3 cellular contexts compared by ENCODE assay signal in the genomic region with DNA sequence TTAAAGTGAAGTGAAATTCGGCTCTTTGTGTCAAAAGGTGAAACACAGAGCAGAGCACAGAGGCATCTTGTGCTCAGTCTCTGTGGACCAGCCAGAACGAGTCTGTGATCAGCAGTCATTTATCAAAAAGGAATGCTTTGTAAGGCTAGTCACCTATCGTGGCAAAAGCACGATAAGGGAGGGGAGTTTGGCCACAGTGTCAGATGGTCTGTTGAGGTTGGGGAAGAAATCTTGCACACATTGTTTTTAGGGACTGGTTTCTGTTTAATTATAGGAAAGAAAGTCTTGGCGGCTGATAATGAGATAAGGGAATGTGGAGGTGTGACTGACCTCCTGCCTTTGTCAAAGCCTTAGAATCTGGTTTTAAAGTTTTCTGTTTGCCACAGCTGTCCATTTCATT.
TF ChIP-seq lines count a peak whose summit lies in the region.

No MANE protein-coding gene starts in this region.

TF ChIP-seq in SK-N-SH treated with all-trans-retinoic acid at 6 μM for 48 hours, 23 proteins besides CTCF, POLR2A, EP300 and RAD21:
- no peak for TF ChIP-seq TOX (CRISPR knock-in tag; IDR thresholded peaks at IDR 0.05; ENCODE audit: borderline replicate concordance)
- no peak for TF ChIP-seq ZFP3 (CRISPR knock-in tag; IDR thresholded peaks at IDR 0.05)
- TF ChIP-seq RARB (CRISPR knock-in tag; IDR thresholded peaks at IDR 0.05): no peak
- TF ChIP-seq TCF4 (CRISPR knock-in tag; IDR thresholded peaks at IDR 0.05; ENCODE audit: borderline replicate concordance): no peak
- TF ChIP-seq, protein P1, sequence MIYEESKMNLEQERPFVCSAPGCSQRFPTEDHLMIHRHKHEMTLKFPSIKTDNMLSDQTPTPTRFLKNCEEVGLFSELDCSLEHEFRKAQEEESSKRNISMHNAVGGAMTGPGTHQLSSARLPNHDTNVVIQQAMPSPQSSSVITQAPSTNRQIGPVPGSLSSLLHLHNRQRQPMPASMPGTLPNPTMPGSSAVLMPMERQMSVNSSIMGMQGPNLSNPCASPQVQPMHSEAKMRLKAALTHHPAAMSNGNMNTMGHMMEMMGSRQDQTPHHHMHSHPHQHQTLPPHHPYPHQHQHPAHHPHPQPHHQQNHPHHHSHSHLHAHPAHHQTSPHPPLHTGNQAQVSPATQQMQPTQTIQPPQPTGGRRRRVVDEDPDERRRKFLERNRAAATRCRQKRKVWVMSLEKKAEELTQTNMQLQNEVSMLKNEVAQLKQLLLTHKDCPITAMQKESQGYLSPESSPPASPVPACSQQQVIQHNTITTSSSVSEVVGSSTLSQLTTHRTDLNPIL (CRISPR knock-in tag; IDR thresholded peaks at IDR 0.05; ENCODE audit: low read depth): no peak
- TF ChIP-seq, protein P2, sequence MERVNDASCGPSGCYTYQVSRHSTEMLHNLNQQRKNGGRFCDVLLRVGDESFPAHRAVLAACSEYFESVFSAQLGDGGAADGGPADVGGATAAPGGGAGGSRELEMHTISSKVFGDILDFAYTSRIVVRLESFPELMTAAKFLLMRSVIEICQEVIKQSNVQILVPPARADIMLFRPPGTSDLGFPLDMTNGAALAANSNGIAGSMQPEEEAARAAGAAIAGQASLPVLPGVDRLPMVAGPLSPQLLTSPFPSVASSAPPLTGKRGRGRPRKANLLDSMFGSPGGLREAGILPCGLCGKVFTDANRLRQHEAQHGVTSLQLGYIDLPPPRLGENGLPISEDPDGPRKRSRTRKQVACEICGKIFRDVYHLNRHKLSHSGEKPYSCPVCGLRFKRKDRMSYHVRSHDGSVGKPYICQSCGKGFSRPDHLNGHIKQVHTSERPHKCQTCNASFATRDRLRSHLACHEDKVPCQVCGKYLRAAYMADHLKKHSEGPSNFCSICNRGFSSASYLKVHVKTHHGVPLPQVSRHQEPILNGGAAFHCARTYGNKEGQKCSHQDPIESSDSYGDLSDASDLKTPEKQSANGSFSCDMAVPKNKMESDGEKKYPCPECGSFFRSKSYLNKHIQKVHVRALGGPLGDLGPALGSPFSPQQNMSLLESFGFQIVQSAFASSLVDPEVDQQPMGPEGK (CRISPR knock-in tag; IDR thresholded peaks at IDR 0.05; ENCODE audit: borderline replicate concordance): no peak
- TF ChIP-seq ZNF70 (CRISPR knock-in tag; IDR thresholded peaks at IDR 0.05): no peak
- TF ChIP-seq ZNF8 (CRISPR knock-in tag; IDR thresholded peaks at IDR 0.05): no peak
- no peak for TF ChIP-seq ESRRG (CRISPR knock-in tag; IDR thresholded peaks at IDR 0.05)
- no peak for TF ChIP-seq SNAI2 (CRISPR knock-in tag; IDR thresholded peaks at IDR 0.05)
- TF ChIP-seq ZC3H10 (CRISPR knock-in tag; IDR thresholded peaks at IDR 0.05): no peak
- TF ChIP-seq, protein P3, sequence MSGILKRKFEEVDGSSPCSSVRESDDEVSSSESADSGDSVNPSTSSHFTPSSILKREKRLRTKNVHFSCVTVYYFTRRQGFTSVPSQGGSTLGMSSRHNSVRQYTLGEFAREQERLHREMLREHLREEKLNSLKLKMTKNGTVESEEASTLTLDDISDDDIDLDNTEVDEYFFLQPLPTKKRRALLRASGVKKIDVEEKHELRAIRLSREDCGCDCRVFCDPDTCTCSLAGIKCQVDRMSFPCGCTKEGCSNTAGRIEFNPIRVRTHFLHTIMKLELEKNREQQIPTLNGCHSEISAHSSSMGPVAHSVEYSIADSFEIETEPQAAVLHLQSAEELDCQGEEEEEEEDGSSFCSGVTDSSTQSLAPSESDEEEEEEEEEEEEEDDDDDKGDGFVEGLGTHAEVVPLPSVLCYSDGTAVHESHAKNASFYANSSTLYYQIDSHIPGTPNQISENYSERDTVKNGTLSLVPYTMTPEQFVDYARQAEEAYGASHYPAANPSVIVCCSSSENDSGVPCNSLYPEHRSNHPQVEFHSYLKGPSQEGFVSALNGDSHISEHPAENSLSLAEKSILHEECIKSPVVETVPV (CRISPR knock-in tag; IDR thresholded peaks at IDR 0.05): no peak
- no peak for TF ChIP-seq ARNTL (CRISPR knock-in tag; IDR thresholded peaks at IDR 0.05; ENCODE audit: borderline replicate concordance, low read depth)
- TF ChIP-seq ZFP30 (CRISPR knock-in tag; IDR thresholded peaks at IDR 0.05): no peak
- TF ChIP-seq BACH2 (CRISPR knock-in tag; IDR thresholded peaks at IDR 0.05; ENCODE audit: borderline replicate concordance): no peak
- no peak for TF ChIP-seq PPARA (CRISPR knock-in tag; IDR thresholded peaks at IDR 0.05; ENCODE audit: borderline replicate concordance)
TF ChIP-seq in SK-N-SH treated with all-trans-retinoic acid at 6 μM for 48 hours: peak in this region for 0.

TF ChIP-seq in SK-N-SH, 30 proteins besides CTCF, POLR2A, EP300 and RAD21 (continued from another document):
- TF ChIP-seq, protein P4, sequence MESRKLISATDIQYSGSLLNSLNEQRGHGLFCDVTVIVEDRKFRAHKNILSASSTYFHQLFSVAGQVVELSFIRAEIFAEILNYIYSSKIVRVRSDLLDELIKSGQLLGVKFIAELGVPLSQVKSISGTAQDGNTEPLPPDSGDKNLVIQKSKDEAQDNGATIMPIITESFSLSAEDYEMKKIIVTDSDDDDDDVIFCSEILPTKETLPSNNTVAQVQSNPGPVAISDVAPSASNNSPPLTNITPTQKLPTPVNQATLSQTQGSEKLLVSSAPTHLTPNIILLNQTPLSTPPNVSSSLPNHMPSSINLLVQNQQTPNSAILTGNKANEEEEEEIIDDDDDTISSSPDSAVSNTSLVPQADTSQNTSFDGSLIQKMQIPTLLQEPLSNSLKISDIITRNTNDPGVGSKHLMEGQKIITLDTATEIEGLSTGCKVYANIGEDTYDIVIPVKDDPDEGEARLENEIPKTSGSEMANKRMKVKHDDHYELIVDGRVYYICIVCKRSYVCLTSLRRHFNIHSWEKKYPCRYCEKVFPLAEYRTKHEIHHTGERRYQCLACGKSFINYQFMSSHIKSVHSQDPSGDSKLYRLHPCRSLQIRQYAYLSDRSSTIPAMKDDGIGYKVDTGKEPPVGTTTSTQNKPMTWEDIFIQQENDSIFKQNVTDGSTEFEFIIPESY (IDR thresholded peaks at IDR 0.05; ENCODE audit: borderline replicate concordance, low read depth): no peak
- no peak for TF ChIP-seq ELF1 (IDR thresholded peaks at IDR 0.05)

TF ChIP-seq in WTC11, 78 proteins besides CTCF, POLR2A, EP300 and RAD21 (continued from another document):
- no peak for TF ChIP-seq NFATC4 (CRISPR knock-in tag; IDR thresholded peaks at IDR 0.05)
- no peak for TF ChIP-seq CBFB (CRISPR knock-in tag; IDR thresholded peaks at IDR 0.05; ENCODE audit: low read depth)
- TF ChIP-seq, protein P5, sequence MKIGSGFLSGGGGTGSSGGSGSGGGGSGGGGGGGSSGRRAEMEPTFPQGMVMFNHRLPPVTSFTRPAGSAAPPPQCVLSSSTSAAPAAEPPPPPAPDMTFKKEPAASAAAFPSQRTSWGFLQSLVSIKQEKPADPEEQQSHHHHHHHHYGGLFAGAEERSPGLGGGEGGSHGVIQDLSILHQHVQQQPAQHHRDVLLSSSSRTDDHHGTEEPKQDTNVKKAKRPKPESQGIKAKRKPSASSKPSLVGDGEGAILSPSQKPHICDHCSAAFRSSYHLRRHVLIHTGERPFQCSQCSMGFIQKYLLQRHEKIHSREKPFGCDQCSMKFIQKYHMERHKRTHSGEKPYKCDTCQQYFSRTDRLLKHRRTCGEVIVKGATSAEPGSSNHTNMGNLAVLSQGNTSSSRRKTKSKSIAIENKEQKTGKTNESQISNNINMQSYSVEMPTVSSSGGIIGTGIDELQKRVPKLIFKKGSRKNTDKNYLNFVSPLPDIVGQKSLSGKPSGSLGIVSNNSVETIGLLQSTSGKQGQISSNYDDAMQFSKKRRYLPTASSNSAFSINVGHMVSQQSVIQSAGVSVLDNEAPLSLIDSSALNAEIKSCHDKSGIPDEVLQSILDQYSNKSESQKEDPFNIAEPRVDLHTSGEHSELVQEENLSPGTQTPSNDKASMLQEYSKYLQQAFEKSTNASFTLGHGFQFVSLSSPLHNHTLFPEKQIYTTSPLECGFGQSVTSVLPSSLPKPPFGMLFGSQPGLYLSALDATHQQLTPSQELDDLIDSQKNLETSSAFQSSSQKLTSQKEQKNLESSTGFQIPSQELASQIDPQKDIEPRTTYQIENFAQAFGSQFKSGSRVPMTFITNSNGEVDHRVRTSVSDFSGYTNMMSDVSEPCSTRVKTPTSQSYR (CRISPR knock-in tag; IDR thresholded peaks at IDR 0.05): no peak
- TF ChIP-seq HMGA2 (CRISPR knock-in tag; IDR thresholded peaks at IDR 0.05): no peak
